Comparison of ENCODE assay signal across 24 cellular contexts in the genomic region with DNA sequence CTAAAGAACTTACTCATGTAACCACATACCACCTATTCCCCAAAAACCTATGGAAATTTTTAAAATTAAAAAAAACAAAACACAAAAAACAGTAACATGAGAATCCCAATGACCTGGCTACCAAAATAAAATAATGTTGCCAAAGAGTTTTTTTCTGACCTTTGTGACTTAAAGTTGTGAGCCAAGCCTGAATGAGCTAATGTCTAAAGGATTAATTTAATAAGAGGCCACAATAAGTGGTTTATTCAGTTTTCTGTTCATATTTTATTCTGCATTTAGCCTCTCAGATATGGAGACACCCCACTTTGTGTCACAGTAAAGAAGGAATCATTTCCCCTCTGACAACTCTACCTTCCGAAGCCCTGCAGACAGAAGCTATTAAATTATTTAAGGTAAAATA. TPM values are rescaled to one million over a fixed set of nuclear protein-coding genes. Genes with fewer than 3 reads are reported as not detected.
"Had no signal": no experiment of that assay in that cellular context is flagged by ENCODE, and none has a peak within 500 bp of the region (broad histone marks: within the 10 kb centered on the region; RNA-seq: fewer than 3 reads in every experiment).

No MANE protein-coding gene starts in this region.

- H3K4me2 ChIP-seq: hepatocyte had no signal

- H3K27ac Mint-ChIP-seq: immature natural killer cell, mesothelial cell of epicardium, naive B cell had no signal

- H3K9me3 Mint-ChIP-seq: immature natural killer cell, mesothelial cell of epicardium, naive B cell had no signal

- H3K4me3 ChIP-seq: coronary artery, dorsolateral prefrontal cortex, esophagus muscularis mucosa, gastroesophageal sphincter, hepatocyte, left lung, lower lobe of right lung, mucosa of descending colon had no signal

- H3K36me3 Mint-ChIP-seq: immature natural killer cell, naive B cell had no signal

- H2AFZ ChIP-seq: hepatocyte had no signal

- H3K79me2 ChIP-seq: hepatocyte had no signal

- H3K4me1 Mint-ChIP-seq: immature natural killer cell, mesothelial cell of epicardium, naive B cell had no signal

- DNase-seq: dermis blood vessel endothelial cell; dorsolateral prefrontal cortex; effector CD4-positive, alpha-beta T cell; effector memory CD4-positive, alpha-beta T cell; foreskin keratinocyte; heart left ventricle; hypothalamus; immature natural killer cell; islet precursor cell; kidney; kidney glomerular epithelial cell; left colon; left lung; left ventricle myocardium superior; lower lobe of right lung; mesenchymal stem cell; mucosa of descending colon; naive B cell had no signal

- H3K9me3 ChIP-seq: esophagus muscularis mucosa, gastroesophageal sphincter, heart left ventricle, left lung, lower lobe of right lung, mucosa of descending colon had no signal

- H3K4me1 ChIP-seq: heart left ventricle, left lung, lower lobe of right lung had no signal

- H3K27ac ChIP-seq: coronary artery, dorsolateral prefrontal cortex, esophagus muscularis mucosa, foreskin keratinocyte, gastroesophageal sphincter, hepatocyte, left lung, lower lobe of right lung had no signal

- H3K4me3 Mint-ChIP-seq: immature natural killer cell, mesothelial cell of epicardium, naive B cell had no signal

- H3K27me3 ChIP-seq: dorsolateral prefrontal cortex, esophagus muscularis mucosa, foreskin keratinocyte, gastroesophageal sphincter, heart left ventricle, hepatocyte, left lung had no signal

RNA-seq across cellular contexts. Expression of a gene that starts 55.0 kb away (rescaled TPM):
- total RNA-seq: lung microvascular endothelial cell had no signal
